ENCODE assay signal across 8 cellular contexts in the genomic region with DNA sequence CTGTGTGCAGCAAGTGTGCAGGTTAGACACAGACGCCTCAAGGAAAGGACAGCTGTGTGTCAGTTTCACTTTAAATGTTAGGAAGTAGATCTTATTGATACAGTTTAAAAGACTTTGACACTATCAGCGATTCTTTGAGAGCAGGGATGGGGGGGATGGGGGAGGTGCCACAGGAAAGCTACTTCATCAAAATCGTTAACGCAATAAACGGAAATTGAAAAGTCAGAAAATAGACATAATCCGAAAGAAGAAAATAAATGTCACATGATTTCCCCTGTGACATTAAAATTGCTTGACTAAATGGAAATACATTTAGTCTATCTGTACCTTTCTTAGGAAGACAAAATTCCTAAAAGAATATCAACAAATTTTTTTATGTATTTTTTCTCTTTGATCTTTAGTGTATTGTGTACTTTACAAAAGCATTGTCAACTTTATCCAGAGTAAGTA. TPM values are rescaled to one million over a fixed set of nuclear protein-coding genes. Genes with fewer than 3 reads are reported as not detected.
DNase-seq lines count a peak whose midpoint lies in the region; ATAC-seq and TF ChIP-seq lines count a peak whose summit lies in the region.

No MANE protein-coding gene starts in this region.

- ATAC-seq in HG03354 (IDR thresholded peaks at IDR 0.05; ENCODE audit: poor library complexity, severe bottlenecking, unreplicated experiment) = no peak

- TF ChIP-seq POLR2A in prostate gland (IDR thresholded peaks at IDR 0.05) = no peak

- peak overlapping the region; percentile 78 for H3K4me3 ChIP-seq in GM06990 (replicated peaks; ENCODE audit: low read depth, low read length)
- peak overlapping the region; percentile 71 to 93 for H3K4me3 ChIP-seq in esophagus (ENCODE audit: low read depth in 1 of 2, low read length in 2 of 2)
- peak overlapping the region; percentile 68 to 71 for H3K4me3 ChIP-seq in prostate gland

- H3K27ac ChIP-seq in esophagus (ENCODE audit: low read depth in 2 of 2, low read length in 1 of 2) (peak overlapping the region; percentile 99 to 100), prostate gland (peak overlapping the region; percentile 95 to 96)

- DNase-seq in GM06990 (ENCODE audit: extremely low read depth, insufficient read length) = no peak
- DNase-seq in T-helper 1 cell = peak in 3 of 5 donors; percentile 10 to 32 (median 20)
- no peak for DNase-seq in prostate gland (ENCODE audit: low spot score)
- no peak for DNase-seq in posterior cingulate gyrus
- no peak for DNase-seq in HK-2 (ENCODE audit: unreplicated experiment)
- DNase-seq in SK-N-DZ (ENCODE audit: low spot score) = no peak

- TF ChIP-seq CTCF in GM06990 (IDR thresholded peaks at IDR 0.05; ENCODE audit: insufficient read depth, low read length, poor library complexity, severe bottlenecking) = no peak
- TF ChIP-seq CTCF in prostate gland (IDR thresholded peaks at IDR 0.05) = no peak

- intact Hi-C loops in prostate gland (cut with DNase I) = loop anchor here (5.0 to 10.0 kb wide), 2 partner anchors 84 to 143 kb away; a partner anchor contains a TSS
- intact Hi-C loops in posterior cingulate gyrus (cut with DNase I) = loop anchor here (1.0 kb wide), 1 partner anchor 87 kb away; no protein-coding TSS in a partner anchor

- H3K9me3 ChIP-seq in esophagus (ENCODE audit: control insufficient read depth in 2 of 2, insufficient read depth in 1 of 2, low read depth in 1 of 2, low read length in 1 of 2) = no peaks in the 10 kb centered on the region
- H3K9me3 ChIP-seq in prostate gland = no peaks in the 10 kb centered on the region

- H3K27me3 ChIP-seq in GM06990 (replicated peaks; ENCODE audit: control insufficient read depth, insufficient read depth, low read length) = no peaks in the 10 kb centered on the region
- no peaks in the 10 kb centered on the region for H3K27me3 ChIP-seq in esophagus (ENCODE audit: control insufficient read depth in 1 of 2, insufficient read depth in 2 of 2, low read length in 2 of 2)
- no peaks in the 10 kb centered on the region for H3K27me3 ChIP-seq in prostate gland (replicated peaks; ENCODE audit: insufficient read depth)

- H3K36me3 ChIP-seq in GM06990 (ENCODE audit: control insufficient read depth, insufficient read depth, low read length) (no peaks in the 10 kb centered on the region), esophagus (ENCODE audit: control insufficient read depth in 2 of 2, insufficient read depth in 2 of 2, low read length in 1 of 2) (no peaks in the 10 kb centered on the region), prostate gland (no peaks in the 10 kb centered on the region)

- WGBS in esophagus, 2 donors = 0% methylated on average over 6 of the region's 6 CpGs
- WGBS in prostate gland = 2% methylated on average over 6 of the region's 6 CpGs

- H3K4me1 ChIP-seq in esophagus (ENCODE audit: control insufficient read depth in 2 of 2, insufficient read depth in 2 of 2, low read length in 1 of 2) (no peaks in the 10 kb centered on the region), prostate gland (replicated peaks) (no peaks in the 10 kb centered on the region)

RNA-seq across cellular contexts. Expression of a gene that starts 0.5 kb away (rescaled TPM):
- 1 to 10 TPM; 6.0 to 7.9 TPM for polyA plus RNA-seq in esophagus
- 10 to 100 TPM; 25.6 to 32.6 TPM for total RNA-seq in prostate gland
- 24.1 and 28.8 TPM in 2 replicates for polyA plus RNA-seq in SK-N-DZ (2014; cell fraction: cytosol; rRNA removed)
- 43.4 and 47.1 TPM in 2 replicates for polyA plus RNA-seq in SK-N-DZ (2014; cell fraction: nucleus; rRNA removed)

Comparison
In these comparisons a context has a peak if more than half of its experiments do, and no peak if none do; other contexts are left out.
1. DNase-seq: peak in T-helper 1 cell (3 of 5); none in GM06990 (single experiment), prostate gland (single experiment), posterior cingulate gyrus (0 of 10), HK-2 (single experiment) and SK-N-DZ (single experiment).
2. Peak in every context shown above with its lines, with median percentiles within 50 percentile points of each other: H3K4me3 ChIP-seq.